Comparison of ENCODE assay signal across 17 cellular contexts in genomic region chr10:35214607-35215020, GRCh38.
"Had no signal": no experiment of that assay in that cellular context is flagged by ENCODE, and none has a peak within 500 bp of the region (broad histone marks: within the 10 kb centered on the region; RNA-seq: fewer than 3 reads in every experiment).

No MANE protein-coding gene starts in this region.

- H3K27ac Mint-ChIP-seq: activated B cell treated with CpG ODN at 0.5 μM for 24 hours; T-helper 1 cell treated with Interleukin-12 subunit alpha and Interleukin-12 subunit beta and Interleukin-4 antibody, amounts not matched to agents 30 μg/mL and 1 μg/mL, for 36 hours had no signal

- H3K36me3 ChIP-seq: upper lobe of left lung had no signal

- H3K9me3 ChIP-seq: testis, upper lobe of left lung had no signal

- H3K27me3 Mint-ChIP-seq: activated T-cell treated with anti-CD3 and anti-CD28 coated beads, Interleukin-2, amount 50 U/mL, for 24 hours had no signal

- H3K27me3 ChIP-seq: testis, upper lobe of left lung had no signal

- DNase-seq: activated B cell treated with CpG ODN at 0.5 μM for 24 hours; activated naive CD4-positive, alpha-beta T cell treated with anti-CD3 and anti-CD28 coated beads, Interleukin-2, amount 50 U/mL, for 16 hours; activated T-cell treated with anti-CD3 and anti-CD28 coated beads, Interleukin-2, amount 50 U/mL, for 24 hours; central memory CD4-positive, alpha-beta T cell; cortex of kidney; effector memory CD4-positive, alpha-beta T cell; foreskin fibroblast; midbrain; retina; stimulated activated CD4-positive, alpha-beta T cell treated with anti-CD3 and anti-CD28 coated beads, Interleukin-15, amount 100 ng/mL, for 24 hours; stimulated activated CD4-positive, alpha-beta T cell treated with anti-CD3 and anti-CD28 coated beads, Interleukin-4, amount 100 ng/mL, for 1 hour; stimulated activated naive CD4-positive, alpha-beta T cell treated with Interleukin-2 at 50 U/mL for 16 hours; testis had no signal

- H3K9me3 Mint-ChIP-seq: activated B cell treated with CpG ODN at 0.5 μM for 24 hours; activated T-cell treated with anti-CD3 and anti-CD28 coated beads, Interleukin-2, amount 50 U/mL, for 24 hours; T-helper 1 cell treated with Interleukin-12 subunit alpha and Interleukin-12 subunit beta and Interleukin-4 antibody, amounts not matched to agents 30 μg/mL and 1 μg/mL, for 36 hours had no signal

- H3K4me1 ChIP-seq: parathyroid adenoma, testis had no signal

- H3K79me2 ChIP-seq: parathyroid adenoma had no signal

- H3K9ac ChIP-seq: parathyroid adenoma had no signal

- H3K4me3 ChIP-seq: skin epidermis, testis, upper lobe of left lung had no signal

- H2AFZ ChIP-seq: parathyroid adenoma had no signal

- H3K4me3 Mint-ChIP-seq: activated B cell treated with CpG ODN at 0.5 μM for 24 hours; activated T-cell treated with anti-CD3 and anti-CD28 coated beads, Interleukin-2, amount 50 U/mL, for 24 hours; T-helper 1 cell treated with Interleukin-12 subunit alpha and Interleukin-12 subunit beta and Interleukin-4 antibody, amounts not matched to agents 30 μg/mL and 1 μg/mL, for 36 hours had no signal

- H3K27ac ChIP-seq: parathyroid adenoma, skin epidermis, testis, upper lobe of left lung had no signal
